Comparison of ENCODE assay signal across 10 cellular contexts in the genomic region with DNA sequence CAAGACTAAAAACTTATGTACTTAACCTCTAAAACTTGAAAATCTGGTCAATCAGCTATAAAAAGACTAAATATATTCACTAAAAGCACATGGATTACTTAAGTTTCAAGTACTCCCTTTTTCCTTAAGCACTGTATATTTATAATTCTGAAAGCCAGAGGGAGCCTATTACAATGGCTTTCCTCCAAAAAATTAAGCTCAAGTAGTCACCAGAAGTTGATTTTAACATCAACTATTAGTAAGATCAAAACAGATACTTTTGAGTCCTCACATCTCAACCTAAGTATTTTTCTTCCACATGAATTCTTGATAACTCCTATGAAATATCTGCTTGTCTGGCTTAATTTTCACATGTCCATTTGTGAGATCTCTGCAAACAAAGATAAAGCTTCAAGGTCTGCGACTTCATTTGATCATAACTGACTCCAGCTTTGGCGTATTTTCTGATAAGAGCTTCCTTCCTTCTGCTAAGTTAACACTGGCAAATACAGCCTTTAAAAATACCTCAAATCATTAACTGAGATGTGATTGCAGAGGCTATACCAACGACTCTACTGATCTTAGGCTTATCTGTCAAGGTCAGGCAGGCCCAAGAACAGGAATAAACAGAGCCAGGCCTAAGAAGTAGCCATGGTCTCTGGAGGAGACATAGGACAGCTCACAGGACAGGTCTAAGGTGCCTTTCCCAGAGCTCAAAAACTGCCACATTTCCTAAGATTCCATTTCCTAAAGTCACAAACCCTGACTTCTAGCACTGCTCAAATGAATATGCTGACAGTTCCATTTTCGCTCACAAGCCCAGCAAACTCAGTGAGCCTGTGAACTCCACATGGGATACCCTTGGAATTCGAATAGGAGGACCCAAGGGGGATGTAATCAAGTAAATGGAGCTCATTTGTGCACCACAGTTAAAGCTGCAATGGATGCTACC. TPM values are rescaled to one million over a fixed set of nuclear protein-coding genes. Genes with fewer than 3 reads are reported as not detected.
DNase-seq lines count a peak whose midpoint lies in the region; ATAC-seq, FAIRE-seq and TF ChIP-seq lines count a peak whose summit lies in the region.
"Had no signal": no experiment of that assay in that cellular context is flagged by ENCODE, and none has a peak within 500 bp of the region (broad histone marks: within the 10 kb centered on the region; RNA-seq: fewer than 3 reads in every experiment).

No MANE protein-coding gene starts in this region.

- peak overlapping the region; percentile 80 for H3K4me2 ChIP-seq in OCI-LY3 (ENCODE audit: low read length)

- peaks cover 28% of the 10 kb centered on the region for H3K36me3 ChIP-seq in CD4-positive, alpha-beta memory T cell (ENCODE audit: insufficient read depth, low read length)
- H3K36me3 ChIP-seq in OCI-LY3 (replicated peaks; ENCODE audit: low read depth, low read length) (peaks cover 69% of the 10 kb centered on the region), testis (ENCODE audit: low read depth, missing control alignments) (no peaks in the 10 kb centered on the region)

- intact Hi-C loops in CD4-positive, alpha-beta memory T cell (cut with micrococcal nuclease) = loop anchor here (1.0 to 5.0 kb wide), 2 partner anchors 9 to 39 kb away; no protein-coding TSS in a partner anchor
- intact Hi-C loops in dendritic cell treated with granulocyte-macrophage colony-stimulating factor and Interleukin-4, amounts not matched to agents 40 ng/mL and 50 ng/mL, for 4 days (cut with micrococcal nuclease) = loop anchor here (2.0 kb wide), 1 partner anchor 14 kb away; no protein-coding TSS in a partner anchor
- intact Hi-C loops in testis (cut with DNase I; ENCODE audit: low total_unique reads) = no loop called here

- H3K27me3 Mint-ChIP-seq in CD4-positive, alpha-beta memory T cell = no peaks in the 10 kb centered on the region
- H3K27me3 Mint-ChIP-seq in dendritic cell treated with granulocyte-macrophage colony-stimulating factor and Interleukin-4, amounts not matched to agents 40 ng/mL and 50 ng/mL, for 4 days = no peaks in the 10 kb centered on the region
- H3K27me3 Mint-ChIP-seq in natural killer cell treated with Interleukin-12 subunit alpha and Interleukin-12 subunit beta and Interleukin-15 and Interleukin-18, amount 100 ng/mL, for 72 hours = no peaks in the 10 kb centered on the region
- H3K27me3 Mint-ChIP-seq: naive thymus-derived CD8-positive, alpha-beta T cell had no signal

- H4K20me1 ChIP-seq in OCI-LY3 (ENCODE audit: insufficient read depth, low read length) = peaks cover 100% of the 10 kb centered on the region

- H3K9ac ChIP-seq in OCI-LY3 (ENCODE audit: low read length) = no peak overlapping the region

- H3K4me3 Mint-ChIP-seq in CD4-positive, alpha-beta memory T cell = peak overlapping the region in 6 of 8 donors; percentile 36 to 76 (median 66)
- H3K4me3 Mint-ChIP-seq in dendritic cell treated with granulocyte-macrophage colony-stimulating factor and Interleukin-4, amounts not matched to agents 40 ng/mL and 50 ng/mL, for 4 days = no peak overlapping the region
- peak overlapping the region; percentile 79 for H3K4me3 Mint-ChIP-seq in natural killer cell treated with Interleukin-12 subunit alpha and Interleukin-12 subunit beta and Interleukin-15 and Interleukin-18, amount 100 ng/mL, for 72 hours

- no peak overlapping the region for H2AFZ ChIP-seq in OCI-LY3 (ENCODE audit: low read depth, low read length)

- CTCF ChIA-PET in CD4-positive, alpha-beta memory T cell (lab: Charles Lee; ENCODE audit: partially characterized antibody) = interaction anchor here (0.6 to 5.3 kb wide), 12 partner anchors 7 to 276 kb away, joined by 3 to 37 read pairs (median 4); a partner anchor contains a TSS

- no peak for FAIRE-seq in urothelium cell line (lab: Jason Lieb, UNC)

- no peaks in the 10 kb centered on the region for H3K27me3 ChIP-seq in CD4-positive, alpha-beta memory T cell (ENCODE audit: insufficient read depth, low read length)
- no peaks in the 10 kb centered on the region for H3K27me3 ChIP-seq in OCI-LY3 (ENCODE audit: low read depth, low read length)
- no peaks in the 10 kb centered on the region for H3K27me3 ChIP-seq in testis

- ATAC-seq in natural killer cell treated with Interleukin-12 subunit alpha and Interleukin-12 subunit beta and Interleukin-15 and Interleukin-18, amount 100 ng/mL, for 72 hours = no peak
- ATAC-seq: naive thymus-derived CD8-positive, alpha-beta T cell had no signal

- no peak for TF ChIP-seq POLR2A in testis (IDR thresholded peaks at IDR 0.05)

- no peak for DNase-seq in CD4-positive, alpha-beta memory T cell
- DNase-seq in natural killer cell treated with Interleukin-12 subunit alpha and Interleukin-12 subunit beta and Interleukin-15 and Interleukin-18, amount 100 ng/mL, for 72 hours (ENCODE audit: low spot score) = no peak
- DNase-seq in islet precursor cell = no peak
- no peak for DNase-seq in testis
- DNase-seq in urothelium cell line (ENCODE audit: low spot score) = no peak
- DNase-seq in NCI-H748 treated with DMSO at 0.1 percent for 48 hours (lab: John Stamatoyannopoulos, UW) = no peak
- DNase-seq: naive thymus-derived CD8-positive, alpha-beta T cell; NCI-H1092 had no signal

- H3K4me1 ChIP-seq in CD4-positive, alpha-beta memory T cell (ENCODE audit: insufficient read depth, low read length) = peaks cover 84% of the 10 kb centered on the region
- peaks cover 61% of the 10 kb centered on the region for H3K4me1 ChIP-seq in OCI-LY3 (ENCODE audit: low read length)
- peaks cover 37% of the 10 kb centered on the region for H3K4me1 ChIP-seq in testis

- peak overlapping the region; percentile 26 to 99 (median 82) for H3K27ac Mint-ChIP-seq in CD4-positive, alpha-beta memory T cell
- peak overlapping the region; percentile 98 for H3K27ac Mint-ChIP-seq in dendritic cell treated with granulocyte-macrophage colony-stimulating factor and Interleukin-4, amounts not matched to agents 40 ng/mL and 50 ng/mL, for 4 days
- peak overlapping the region; percentile 97 to 99 for H3K27ac Mint-ChIP-seq in natural killer cell treated with Interleukin-12 subunit alpha and Interleukin-12 subunit beta and Interleukin-15 and Interleukin-18, amount 100 ng/mL, for 72 hours

- no peaks in the 10 kb centered on the region for H3K9me3 ChIP-seq in CD4-positive, alpha-beta memory T cell (ENCODE audit: control insufficient read depth in 1 of 2, low read length in 2 of 2)
- H3K9me3 ChIP-seq in OCI-LY3 (ENCODE audit: insufficient read depth, low read length) = no peaks in the 10 kb centered on the region
- no peaks in the 10 kb centered on the region for H3K9me3 ChIP-seq in testis

- H3K9me3 Mint-ChIP-seq in CD4-positive, alpha-beta memory T cell = peaks cover 0 to 2% (median 0%) of the 10 kb centered on the region in 8 donors
- H3K9me3 Mint-ChIP-seq in dendritic cell treated with granulocyte-macrophage colony-stimulating factor and Interleukin-4, amounts not matched to agents 40 ng/mL and 50 ng/mL, for 4 days = no peaks in the 10 kb centered on the region
- H3K9me3 Mint-ChIP-seq in natural killer cell treated with Interleukin-12 subunit alpha and Interleukin-12 subunit beta and Interleukin-15 and Interleukin-18, amount 100 ng/mL, for 72 hours = no peaks in the 10 kb centered on the region
- H3K9me3 Mint-ChIP-seq: naive thymus-derived CD8-positive, alpha-beta T cell had no signal

- WGBS in testis, 2 donors = 40 to 56% methylated on average over 5 of the region's 5 CpGs

- POLR2A ChIA-PET in CD4-positive, alpha-beta memory T cell (lab: Charles Lee; ENCODE audit: partially characterized antibody) = interaction anchor here (0.8 to 6.8 kb wide), 4 partner anchors 9 to 330 kb away, joined by 3 to 72 read pairs (median 3); a partner anchor contains a TSS

- TF ChIP-seq CTCF in OCI-LY3 (IDR thresholded peaks at IDR 0.05; ENCODE audit: low read depth, low read length) (no peak), testis (IDR thresholded peaks at IDR 0.05) (no peak)

- peaks cover 25 to 34% of the 10 kb centered on the region in 2 donors for H3K36me3 Mint-ChIP-seq in CD4-positive, alpha-beta memory T cell
- peaks cover 64% of the 10 kb centered on the region for H3K36me3 Mint-ChIP-seq in dendritic cell treated with granulocyte-macrophage colony-stimulating factor and Interleukin-4, amounts not matched to agents 40 ng/mL and 50 ng/mL, for 4 days (ENCODE audit: low read depth)
- peaks cover 35% of the 10 kb centered on the region for H3K36me3 Mint-ChIP-seq in natural killer cell treated with Interleukin-12 subunit alpha and Interleukin-12 subunit beta and Interleukin-15 and Interleukin-18, amount 100 ng/mL, for 72 hours

- peak overlapping the region in 1 of 2 donors; percentile 4 for H3K4me3 ChIP-seq in CD4-positive, alpha-beta memory T cell (ENCODE audit: low read length in 2 of 2)
- H3K4me3 ChIP-seq in OCI-LY3 (ENCODE audit: low read length) (peak overlapping the region; percentile 32), testis (no peak overlapping the region)

- H3K4me1 Mint-ChIP-seq in CD4-positive, alpha-beta memory T cell = peaks cover 54 to 83% (median 71%) of the 10 kb centered on the region in 4 donors
- H3K4me1 Mint-ChIP-seq in dendritic cell treated with granulocyte-macrophage colony-stimulating factor and Interleukin-4, amounts not matched to agents 40 ng/mL and 50 ng/mL, for 4 days (ENCODE audit: low read depth) = peaks cover 78% of the 10 kb centered on the region
- peaks cover 64 to 67% of the 10 kb centered on the region in 2 donors for H3K4me1 Mint-ChIP-seq in natural killer cell treated with Interleukin-12 subunit alpha and Interleukin-12 subunit beta and Interleukin-15 and Interleukin-18, amount 100 ng/mL, for 72 hours (ENCODE audit: low read depth in 2 of 2)

- H3K79me2 ChIP-seq in OCI-LY3 (ENCODE audit: low read length) = peaks cover 100% of the 10 kb centered on the region

- peak overlapping the region; percentile 33 for H3K27ac ChIP-seq in CD4-positive, alpha-beta memory T cell (ENCODE audit: low read depth, low read length)
- H3K27ac ChIP-seq in OCI-LY3 (ENCODE audit: low read length) (peak overlapping the region; percentile 69), testis (peak overlapping the region in 1 of 2 donors; percentile 47)

RNA-seq across cellular contexts. Expression of a gene that starts 10.0 kb away (rescaled TPM):
- 10 to 100 TPM; 81.5 to 81.6 TPM for total RNA-seq in CD4-positive, alpha-beta memory T cell
- 10 to 100 TPM; 96.3 to 96.5 TPM for polyA plus RNA-seq in CD4-positive, alpha-beta memory T cell
- total RNA-seq in natural killer cell treated with Interleukin-12 subunit alpha and Interleukin-12 subunit beta and Interleukin-15 and Interleukin-18, amount 100 ng/mL, for 72 hours = 100 to 1,000 TPM; 114 to 255 TPM
- 100 to 1,000 TPM; 110 to 116 TPM for total RNA-seq in testis
- polyA plus RNA-seq in testis (ENCODE audit: insufficient read depth, low read depth, low replicate concordance) = 72.3 TPM

RNA-seq across cellular contexts. Expression of a gene that starts 10.2 kb away (rescaled TPM):
- 10 to 100 TPM; 15.4 to 16.5 TPM for total RNA-seq in CD4-positive, alpha-beta memory T cell
- 10 to 100 TPM in 1 of 2 donors, 1 to 10 TPM in 1; 7.4 to 17.0 TPM for polyA plus RNA-seq in CD4-positive, alpha-beta memory T cell
- total RNA-seq in natural killer cell treated with Interleukin-12 subunit alpha and Interleukin-12 subunit beta and Interleukin-15 and Interleukin-18, amount 100 ng/mL, for 72 hours = 10 to 100 TPM; 20.2 to 30.3 TPM
- 10 to 100 TPM; 15.5 to 17.4 TPM for total RNA-seq in testis
- polyA plus RNA-seq in testis (ENCODE audit: insufficient read depth, low read depth, low replicate concordance) = 22.3 TPM
